Comparison of ENCODE assay signal across 9 cellular contexts in the genomic region with DNA sequence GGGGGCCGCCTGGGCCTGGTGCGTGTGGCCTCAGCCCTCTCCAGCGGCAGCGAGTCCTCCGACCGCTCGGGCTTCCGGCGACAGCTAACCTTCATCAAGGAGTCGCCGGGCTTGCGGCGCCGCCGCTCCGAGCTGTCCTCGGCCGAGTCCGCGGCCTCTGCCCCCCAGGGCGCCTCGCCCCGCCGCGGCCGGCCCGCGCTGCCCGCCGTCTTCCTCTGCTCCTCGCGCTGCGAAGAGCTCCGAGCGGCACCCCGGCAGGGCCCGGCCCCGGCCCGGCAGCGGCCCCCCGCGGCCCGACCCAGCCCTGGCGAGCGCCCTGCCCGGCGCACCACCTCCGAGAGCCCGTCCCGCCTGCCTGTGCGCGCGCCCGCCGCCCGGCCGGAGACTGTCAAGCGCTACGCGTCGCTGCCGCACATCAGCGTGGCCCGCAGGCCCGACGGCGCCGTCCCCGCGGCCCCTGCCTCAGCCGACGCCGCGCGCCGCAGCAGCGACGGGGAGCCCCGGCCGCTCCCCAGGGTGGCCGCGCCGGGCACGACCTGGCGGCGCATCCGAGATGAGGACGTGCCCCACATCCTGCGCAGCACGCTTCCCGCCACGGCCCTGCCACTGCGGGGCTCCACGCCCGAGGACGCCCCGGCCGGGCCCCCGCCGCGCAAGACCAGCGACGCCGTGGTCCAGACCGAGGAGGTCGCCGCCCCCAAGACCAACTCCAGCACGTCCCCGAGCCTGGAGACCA. TPM values are rescaled to one million over a fixed set of nuclear protein-coding genes. Genes with fewer than 3 reads are reported as not detected.
DNase-seq lines count a peak whose midpoint lies in the region; ATAC-seq and TF ChIP-seq lines count a peak whose summit lies in the region.
"Had no signal": no experiment of that assay in that cellular context is flagged by ENCODE, and none has a peak within 500 bp of the region (broad histone marks: within the 10 kb centered on the region; RNA-seq: fewer than 3 reads in every experiment).

No MANE protein-coding gene starts in this region.

- no peak for ATAC-seq in GM21717 (IDR thresholded peaks at IDR 0.05; ENCODE audit: unreplicated experiment)

- no peak for TF ChIP-seq POLR2A in sigmoid colon (IDR thresholded peaks at IDR 0.05)

- 1 to 2% methylated on average over 109 of the region's 109 CpGs for WGBS in sigmoid colon, 2 donors

- in situ Hi-C loops in G401 (cut with HindIII; ENCODE audit: low sequenced_read_pairs) = no loop called here

- H3K4me1 ChIP-seq in sigmoid colon = peaks cover 0 to 70% (median 64%) of the 10 kb centered on the region in 4 donors

- DNase-seq in EH (ENCODE audit: low read depth) (peak; percentile 38), RPMI8226 (peak; percentile 73), epithelial cell of proximal tubule (ENCODE audit: low read depth) (no peak), sigmoid colon (no peak), activated gamma-delta T cell treated with Interleukin-2 at 50 U/mL for 16 hours (no peak), G401 (ENCODE audit: low spot score) (no peak)
- no peak for DNase-seq in effector CD8-positive, alpha-beta T cell (lab: John Stamatoyannopoulos, UW)
- DNase-seq: NCI-H446 had no signal

- no peak for TF ChIP-seq EP300 in sigmoid colon (IDR thresholded peaks at IDR 0.05)

- peaks cover 0 to under 1% (median 0%) of the 10 kb centered on the region in 4 donors for H3K36me3 ChIP-seq in sigmoid colon

- TF ChIP-seq CTCF in epithelial cell of proximal tubule (conservative IDR thresholded peaks at IDR 0.05; ENCODE audit: low read depth, low read length) = no peak
- TF ChIP-seq CTCF in sigmoid colon (IDR thresholded peaks at IDR 0.05) = no peak

- peaks cover 67 to 100% (median 94%) of the 10 kb centered on the region in 3 donors for H3K27me3 ChIP-seq in sigmoid colon

- no peak overlapping the region for H3K27ac ChIP-seq in sigmoid colon

- intact Hi-C loops in sigmoid colon (cut with DNase I) = no loop called here

- H3K9me3 ChIP-seq in sigmoid colon = no peaks in the 10 kb centered on the region

- H3K4me3 ChIP-seq in epithelial cell of proximal tubule (ENCODE audit: low read depth, low read length) (peak overlapping the region; percentile 46), sigmoid colon (peak overlapping the region; percentile 4 to 42 (median 35))

RNA-seq across cellular contexts. Expression of a gene that starts 9.6 kb away (rescaled TPM):
- total RNA-seq in epithelial cell of proximal tubule (26.6 and 32.6 TPM in 2 replicates), sigmoid colon (10 to 100 TPM; 19.6 to 26.0 (median 22.2) TPM)
- 10 to 100 TPM; 38.4 to 51.5 (median 48.3) TPM for polyA plus RNA-seq in sigmoid colon
- 86.7 and 90.0 TPM in 2 replicates for total RNA-seq in G401 (2014; rRNA removed; shearing (Covaris generic))

RNA-seq across cellular contexts. Expression of a gene that starts 19.4 kb away (rescaled TPM):
- total RNA-seq in epithelial cell of proximal tubule (not detected in 2 replicates), sigmoid colon (1 to 10 TPM in 2 of 4 donors, under 1 TPM in 2; under 0.01 to 2.0 (median 0.91) TPM)
- polyA plus RNA-seq in sigmoid colon = 1 to 10 TPM in 1 of 3 donors, not detected in 2; 1.2 TPM
- 13.4 and 15.4 TPM in 2 replicates for total RNA-seq in G401 (2014; rRNA removed; shearing (Covaris generic))

RNA-seq across cellular contexts. Expression of a gene that starts 20.8 kb away (rescaled TPM):
- total RNA-seq in epithelial cell of proximal tubule = 1.4 and 2.5 TPM in 2 replicates
- total RNA-seq in sigmoid colon = 1 to 10 TPM in 3 of 4 donors, under 1 TPM in 1; 0.99 to 5.0 (median 3.1) TPM
- polyA plus RNA-seq in sigmoid colon = 1 to 10 TPM in 2 of 3 donors, not detected in 1; 1.2 to 4.1 TPM
- total RNA-seq in G401 (2014; rRNA removed; shearing (Covaris generic)) = 1.8 and 9.2 TPM in 2 replicates

RNA-seq across cellular contexts. Expression of a gene that starts 21.6 kb away (rescaled TPM):
- total RNA-seq in epithelial cell of proximal tubule (3.8 and 4.8 TPM in 2 replicates), sigmoid colon (1 to 10 TPM in 2 of 4 donors, under 1 TPM in 1, not detected in 1; 0.33 to 2.9 (median 1.6) TPM)
- 1 to 10 TPM in 2 of 3 donors, under 1 TPM in 1; 0.92 to 5.6 (median 2.4) TPM for polyA plus RNA-seq in sigmoid colon
- 18.4 and 20.6 TPM in 2 replicates for total RNA-seq in G401 (2014; rRNA removed; shearing (Covaris generic))

RNA-seq across cellular contexts. Expression of a gene that starts 31.2 kb away (rescaled TPM):
- total RNA-seq in epithelial cell of proximal tubule (2,061 and 3,361 TPM in 2 replicates), sigmoid colon (1,000 to 10,000 TPM; 3,601 to 5,641 (median 3,840) TPM)
- 1,000 to 10,000 TPM; 2,516 to 4,453 (median 3,359) TPM for polyA plus RNA-seq in sigmoid colon
- 1,108 and 1,164 TPM in 2 replicates for total RNA-seq in G401 (2014; rRNA removed; shearing (Covaris generic))

Comparison
In these comparisons a context has a peak if more than half of its experiments do, and no peak if none do; other contexts are left out.
1. DNase-seq: peak in EH (single experiment) and RPMI8226 (single experiment); none in epithelial cell of proximal tubule (single experiment), sigmoid colon (single experiment), effector CD8-positive, alpha-beta T cell (single experiment), activated gamma-delta T cell treated with Interleukin-2 at 50 U/mL for 16 hours (single experiment) and G401 (single experiment).